ENCODE assay signal across 8 cellular contexts in the genomic region with DNA sequence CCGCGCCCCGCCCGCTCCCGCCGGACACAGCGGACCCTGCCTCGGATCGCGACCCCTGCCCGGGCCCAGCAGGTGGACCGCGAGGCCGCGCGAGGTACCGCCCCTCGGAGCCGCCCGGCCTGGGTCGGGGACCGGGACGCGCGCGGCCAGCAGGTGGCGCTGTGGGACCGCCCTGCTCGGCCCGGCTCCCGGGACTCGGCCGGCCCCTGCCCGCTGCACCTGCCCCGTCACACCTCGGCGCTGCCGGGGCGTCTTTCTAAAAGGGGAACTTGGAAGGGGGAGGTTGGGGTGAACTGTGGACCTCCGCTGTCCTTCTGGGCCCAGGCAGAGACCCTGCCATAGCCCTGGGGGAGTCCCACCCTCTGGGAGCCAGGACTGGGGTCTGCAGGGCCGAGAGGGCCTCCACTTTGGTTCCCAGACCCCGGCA. TPM values are rescaled to one million over a fixed set of nuclear protein-coding genes. Genes with fewer than 3 reads are reported as not detected.
A peak's percentile ranks its signal among the peaks of the same experiment; 100 is the strongest.
DNase-seq lines count a peak whose midpoint lies in the region.

No MANE protein-coding gene starts in this region.

- peak; percentile 49 for DNase-seq in DMS153 treated with DMSO at 0.1 percent for 48 hours (lab: John Stamatoyannopoulos, UW; ENCODE audit: unreplicated experiment)
- DNase-seq in DMS153 (lab: John Stamatoyannopoulos, UW), result no peak
- DNase-seq in KBM-7, result peak; percentile 66
- peak; percentile 47 for DNase-seq in activated CD4-positive, CD25-positive, alpha-beta regulatory T cell treated with anti-CD3 and anti-CD28 coated beads, Interleukin-2, amount 50 U/mL, for 16 hours (ENCODE audit: low read depth, low spot score)
- peak; percentile 43 for DNase-seq in cerebellar cortex (ENCODE audit: low spot score)
- peak; percentile 42 to 68 for DNase-seq in lung microvascular endothelial cell (ENCODE audit: low read depth in 2 of 2)
- peak; percentile 50 to 60 for DNase-seq in stimulated activated CD8-positive, alpha-beta memory T cell treated with anti-CD3 and anti-CD28 coated beads, Interleukin-4, amount 100 ng/mL, for 4 hours (ENCODE audit: low read depth in 2 of 2, low spot score in 1 of 2)
- no peak for DNase-seq in NCI-H526 treated with DMSO at 0.1 percent for 48 hours (lab: John Stamatoyannopoulos, UW)

- in situ Hi-C loops in KBM-7 (cut with MboI; ENCODE audit: low pct_unique_long_range_greater_than_20kb, low sequenced_read_pairs), result no loop called here

RNA-seq across cellular contexts. Expression of a gene that starts 11.1 kb away (rescaled TPM):
- 40.3 and 45.2 TPM in 2 replicates for total RNA-seq in lung microvascular endothelial cell

RNA-seq across cellular contexts. Expression of a gene that starts 11.3 kb away (rescaled TPM):
- total RNA-seq in lung microvascular endothelial cell, result 9.4 and 13.5 TPM in 2 replicates

RNA-seq across cellular contexts. Expression of a gene that starts 31.0 kb away (rescaled TPM):
- total RNA-seq in lung microvascular endothelial cell, result 156 and 396 TPM in 2 replicates

Comparison
In these comparisons a context has a peak if more than half of its experiments do, and no peak if none do; other contexts are left out.
1. DNase-seq: peak in DMS153 treated with DMSO at 0.1 percent for 48 hours (single experiment), KBM-7 (single experiment), activated CD4-positive, CD25-positive, alpha-beta regulatory T cell treated with anti-CD3 and anti-CD28 coated beads, Interleukin-2, amount 50 U/mL, for 16 hours (single experiment), cerebellar cortex (single experiment), lung microvascular endothelial cell (2 of 2) and stimulated activated CD8-positive, alpha-beta memory T cell treated with anti-CD3 and anti-CD28 coated beads, Interleukin-4, amount 100 ng/mL, for 4 hours (2 of 2); none in DMS153 (single experiment) and NCI-H526 treated with DMSO at 0.1 percent for 48 hours (single experiment).